ENCODE assay signal across 3 cellular contexts in the genomic region with DNA sequence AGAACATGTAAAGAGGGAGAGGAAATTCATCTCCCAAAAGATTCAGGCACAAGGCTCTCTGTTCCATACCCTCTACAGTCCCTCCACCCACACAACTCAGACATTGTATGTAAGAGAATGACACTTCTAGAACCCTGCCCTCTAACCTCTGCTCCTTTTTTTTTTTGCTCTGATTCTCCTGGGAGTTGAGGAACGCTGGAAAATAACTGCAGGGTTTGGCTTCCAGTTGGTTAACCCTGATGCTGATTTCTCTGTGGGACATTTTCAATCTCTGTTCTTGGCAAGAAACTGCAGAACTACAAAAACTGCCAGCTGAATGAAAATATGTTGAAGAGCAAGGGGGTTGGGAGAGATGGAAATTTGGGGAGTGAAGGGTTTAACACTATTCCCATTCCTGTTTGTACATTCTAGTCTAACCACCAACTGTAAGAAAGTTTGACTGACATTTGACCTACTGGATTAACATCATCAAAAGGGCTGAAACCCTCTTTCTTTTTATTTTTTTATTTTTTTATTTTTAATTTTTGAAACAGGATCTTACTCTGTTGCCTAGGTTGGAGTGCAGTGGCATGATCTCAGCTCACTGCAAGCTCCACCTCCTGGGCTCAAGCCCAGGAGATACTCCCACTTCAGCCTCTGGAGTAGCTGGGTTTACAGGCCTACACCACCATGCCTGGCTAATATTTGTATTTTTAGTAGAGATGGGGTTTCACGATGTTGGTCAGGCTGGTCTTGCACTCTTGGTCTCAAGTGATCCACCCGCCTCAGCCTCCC.
TF ChIP-seq lines count a peak whose summit lies in the region.

No MANE protein-coding gene starts in this region.

TF ChIP-seq in GM23338, 12 proteins besides CTCF, POLR2A, EP300 and RAD21 (continues in another document):
- TF ChIP-seq CREB1 (CRISPR knock-in tag; IDR thresholded peaks at IDR 0.05; ENCODE audit: low read depth) (no peak), EZH2phosphoT487 (IDR thresholded peaks at IDR 0.05; ENCODE audit: unreplicated experiment) (no peak), EZH2 (IDR thresholded peaks at IDR 0.05; ENCODE audit: low read depth, unreplicated experiment) (no peak), ZNF114 (CRISPR knock-in tag; IDR thresholded peaks at IDR 0.05) (no peak), NANOG (IDR thresholded peaks at IDR 0.05; ENCODE audit: borderline replicate concordance) (no peak), POLR2AphosphoS5 (IDR thresholded peaks at IDR 0.05; ENCODE audit: low read depth) (no peak), JUNB (IDR thresholded peaks at IDR 0.05; ENCODE audit: unreplicated experiment) (no peak), STAT1 (IDR thresholded peaks at IDR 0.05; ENCODE audit: unreplicated experiment) (no peak)
- TF ChIP-seq, protein P1, sequence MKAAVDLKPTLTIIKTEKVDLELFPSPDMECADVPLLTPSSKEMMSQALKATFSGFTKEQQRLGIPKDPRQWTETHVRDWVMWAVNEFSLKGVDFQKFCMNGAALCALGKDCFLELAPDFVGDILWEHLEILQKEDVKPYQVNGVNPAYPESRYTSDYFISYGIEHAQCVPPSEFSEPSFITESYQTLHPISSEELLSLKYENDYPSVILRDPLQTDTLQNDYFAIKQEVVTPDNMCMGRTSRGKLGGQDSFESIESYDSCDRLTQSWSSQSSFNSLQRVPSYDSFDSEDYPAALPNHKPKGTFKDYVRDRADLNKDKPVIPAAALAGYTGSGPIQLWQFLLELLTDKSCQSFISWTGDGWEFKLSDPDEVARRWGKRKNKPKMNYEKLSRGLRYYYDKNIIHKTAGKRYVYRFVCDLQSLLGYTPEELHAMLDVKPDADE (IDR thresholded peaks at IDR 0.05), result no peak
- TF ChIP-seq, protein P2, sequence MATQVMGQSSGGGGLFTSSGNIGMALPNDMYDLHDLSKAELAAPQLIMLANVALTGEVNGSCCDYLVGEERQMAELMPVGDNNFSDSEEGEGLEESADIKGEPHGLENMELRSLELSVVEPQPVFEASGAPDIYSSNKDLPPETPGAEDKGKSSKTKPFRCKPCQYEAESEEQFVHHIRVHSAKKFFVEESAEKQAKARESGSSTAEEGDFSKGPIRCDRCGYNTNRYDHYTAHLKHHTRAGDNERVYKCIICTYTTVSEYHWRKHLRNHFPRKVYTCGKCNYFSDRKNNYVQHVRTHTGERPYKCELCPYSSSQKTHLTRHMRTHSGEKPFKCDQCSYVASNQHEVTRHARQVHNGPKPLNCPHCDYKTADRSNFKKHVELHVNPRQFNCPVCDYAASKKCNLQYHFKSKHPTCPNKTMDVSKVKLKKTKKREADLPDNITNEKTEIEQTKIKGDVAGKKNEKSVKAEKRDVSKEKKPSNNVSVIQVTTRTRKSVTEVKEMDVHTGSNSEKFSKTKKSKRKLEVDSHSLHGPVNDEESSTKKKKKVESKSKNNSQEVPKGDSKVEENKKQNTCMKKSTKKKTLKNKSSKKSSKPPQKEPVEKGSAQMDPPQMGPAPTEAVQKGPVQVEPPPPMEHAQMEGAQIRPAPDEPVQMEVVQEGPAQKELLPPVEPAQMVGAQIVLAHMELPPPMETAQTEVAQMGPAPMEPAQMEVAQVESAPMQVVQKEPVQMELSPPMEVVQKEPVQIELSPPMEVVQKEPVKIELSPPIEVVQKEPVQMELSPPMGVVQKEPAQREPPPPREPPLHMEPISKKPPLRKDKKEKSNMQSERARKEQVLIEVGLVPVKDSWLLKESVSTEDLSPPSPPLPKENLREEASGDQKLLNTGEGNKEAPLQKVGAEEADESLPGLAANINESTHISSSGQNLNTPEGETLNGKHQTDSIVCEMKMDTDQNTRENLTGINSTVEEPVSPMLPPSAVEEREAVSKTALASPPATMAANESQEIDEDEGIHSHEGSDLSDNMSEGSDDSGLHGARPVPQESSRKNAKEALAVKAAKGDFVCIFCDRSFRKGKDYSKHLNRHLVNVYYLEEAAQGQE (IDR thresholded peaks at IDR 0.05; ENCODE audit: unreplicated experiment), result no peak

TF ChIP-seq in H1, 55 proteins besides CTCF, POLR2A, EP300 and RAD21:
- TF ChIP-seq PHF8 (conservative IDR thresholded peaks at IDR 0.05; ENCODE audit: low read depth, low read length) (no peak), YY1 (IDR thresholded peaks at IDR 0.05; ENCODE audit: low read depth, low read length) (no peak), RNF2 (IDR thresholded peaks at IDR 0.05; ENCODE audit: borderline replicate concordance, low read depth, low read length, missing control alignments, poor library complexity, severe bottlenecking) (no peak), POU5F1 (IDR thresholded peaks at IDR 0.05; ENCODE audit: low read depth, low read length) (no peak), SIX5 (IDR thresholded peaks at IDR 0.05; ENCODE audit: low read depth, low read length) (no peak), SP1 (IDR thresholded peaks at IDR 0.05; ENCODE audit: low read depth, low read length) (no peak)

TF ChIP-seq in HepG2, 621 proteins besides CTCF, POLR2A, EP300 and RAD21:
- TF ChIP-seq, protein P3, sequence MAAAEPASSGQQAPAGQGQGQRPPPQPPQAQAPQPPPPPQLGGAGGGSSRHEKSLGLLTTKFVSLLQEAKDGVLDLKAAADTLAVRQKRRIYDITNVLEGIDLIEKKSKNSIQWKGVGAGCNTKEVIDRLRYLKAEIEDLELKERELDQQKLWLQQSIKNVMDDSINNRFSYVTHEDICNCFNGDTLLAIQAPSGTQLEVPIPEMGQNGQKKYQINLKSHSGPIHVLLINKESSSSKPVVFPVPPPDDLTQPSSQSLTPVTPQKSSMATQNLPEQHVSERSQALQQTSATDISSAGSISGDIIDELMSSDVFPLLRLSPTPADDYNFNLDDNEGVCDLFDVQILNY (CRISPR knock-in tag; conservative IDR thresholded peaks at IDR 0.05), result no peak
- TF ChIP-seq MAF1 (CRISPR knock-in tag; IDR thresholded peaks at IDR 0.05; ENCODE audit: borderline replicate concordance) (no peak), RXRA (CRISPR knock-in tag; IDR thresholded peaks at IDR 0.05) (no peak), SMARCE1 (IDR thresholded peaks at IDR 0.05; ENCODE audit: borderline replicate concordance) (no peak)
TF ChIP-seq in HepG2: peak in this region for 0.
